ENCODE assay signal across 20 cellular contexts in genomic region chr3:162847511-162847910, GRCh38.
"Had no signal": no experiment of that assay in that cellular context is flagged by ENCODE, and none has a peak within 500 bp of the region (broad histone marks: within the 10 kb centered on the region; RNA-seq: fewer than 3 reads in every experiment).

No MANE protein-coding gene starts in this region.

- H3K4me1 Mint-ChIP-seq: endodermal cell, naive B cell had no signal

- H3K27ac ChIP-seq: coronary artery, gastrocnemius medialis, stomach had no signal

- H3K4me3 Mint-ChIP-seq: endodermal cell, naive B cell had no signal

- H3K27ac Mint-ChIP-seq: endodermal cell, naive B cell had no signal

- H3K4me3 ChIP-seq: coronary artery, gastrocnemius medialis, lung, stomach had no signal

- FAIRE-seq: keratinocyte, small intestine, urothelium cell line had no signal

- H3K4me1 ChIP-seq: gastrocnemius medialis, stomach had no signal

- DNase-seq: cerebellar nuclear complex; effector CD4-positive, alpha-beta T cell; endodermal cell; gastrocnemius medialis; left colon; left ventricle myocardium superior; mesenchymal stem cell; naive B cell; right cardiac atrium; small intestine; stimulated activated CD4-positive, alpha-beta T cell treated with anti-CD3 and anti-CD28 coated beads, Interleukin-12 subunit alpha, Interleukin-12 subunit beta, amount 100 ng/mL, for 4 hours; stimulated activated naive CD4-positive, alpha-beta T cell; stomach; substantia nigra; trophoblast cell had no signal

- H3K27me3 ChIP-seq: gastrocnemius medialis, stomach had no signal

- ATAC-seq: esophagus mucosa, gastrocnemius medialis, left colon, left ventricle myocardium superior, right cardiac atrium had no signal

- H3K36me3 Mint-ChIP-seq: naive B cell had no signal

- H3K9me3 ChIP-seq: gastrocnemius medialis had no signal

- H3K36me3 ChIP-seq: gastrocnemius medialis, stomach had no signal

- H3K27me3 Mint-ChIP-seq: naive B cell had no signal
